23 cellular contexts compared by ENCODE assay signal in genomic region chr3:121629601-121630000, GRCh38. TPM values are rescaled to one million over a fixed set of nuclear protein-coding genes. Genes with fewer than 3 reads are reported as not detected.
DNase-seq lines count a peak whose midpoint lies in the region; TF ChIP-seq lines count a peak whose summit lies in the region.
"Had no signal": no experiment of that assay in that cellular context is flagged by ENCODE, and none has a peak within 500 bp of the region (broad histone marks: within the 10 kb centered on the region; RNA-seq: fewer than 3 reads in every experiment).

No MANE protein-coding gene starts in this region.

- intact Hi-C loops in activated T-helper 2 cell treated with anti-CD3 and anti-CD28 coated beads, Interferon-gamma antibody, Interleukin-2, Interleukin-4, amounts not matched to agents 10 μg/mL and 5 μg/mL and 100 μg/mL, durations not matched to agents 14 hours and 24 hours and 36 hours (cut with micrococcal nuclease): no loop called here

- no peaks in the 10 kb centered on the region for H3K4me1 Mint-ChIP-seq in activated CD4-positive, alpha-beta T cell treated with anti-CD3 and anti-CD28 coated beads, Interleukin-2, amount 10 ng/mL, durations not matched to agents 7 days and 5 days
- no peaks in the 10 kb centered on the region for H3K4me1 Mint-ChIP-seq in activated T-helper 2 cell treated with anti-CD3 and anti-CD28 coated beads, Interferon-gamma antibody, Interleukin-2, Interleukin-4, amounts not matched to agents 10 μg/mL and 5 μg/mL and 100 μg/mL, durations not matched to agents 14 hours and 24 hours and 36 hours (ENCODE audit: low read depth)
- no peaks in the 10 kb centered on the region for H3K4me1 Mint-ChIP-seq in neural progenitor cell

- POLR2A ChIA-PET in activated CD4-positive, alpha-beta T cell treated with anti-CD3 and anti-CD28 coated beads, Interleukin-2, amount 10 ng/mL, durations not matched to agents 7 days and 5 days (lab: Charles Lee): no interaction called here

- no peaks in the 10 kb centered on the region for H3K27me3 ChIP-seq in right atrium auricular region
- H3K27me3 ChIP-seq in neural progenitor cell: no peaks in the 10 kb centered on the region
- H3K27me3 ChIP-seq: tibial nerve had no signal

- H3K36me3 ChIP-seq in right atrium auricular region (peaks cover 20% of the 10 kb centered on the region), neural progenitor cell (no peaks in the 10 kb centered on the region)

- H3K27ac Mint-ChIP-seq in activated CD4-positive, alpha-beta T cell treated with anti-CD3 and anti-CD28 coated beads, Interleukin-2, amount 10 ng/mL, durations not matched to agents 7 days and 5 days: peak overlapping the region; percentile 5
- H3K27ac Mint-ChIP-seq in activated T-helper 2 cell treated with anti-CD3 and anti-CD28 coated beads, Interferon-gamma antibody, Interleukin-2, Interleukin-4, amounts not matched to agents 10 μg/mL and 5 μg/mL and 100 μg/mL, durations not matched to agents 14 hours and 24 hours and 36 hours: peak overlapping the region; percentile 42
- H3K27ac Mint-ChIP-seq in neural progenitor cell: no peak overlapping the region
- H3K27ac Mint-ChIP-seq: T-helper 1 cell treated with Interleukin-12 subunit alpha and Interleukin-12 subunit beta and Interleukin-4 antibody, amounts not matched to agents 30 μg/mL and 1 μg/mL, for 36 hours had no signal

- CTCF ChIA-PET in activated CD4-positive, alpha-beta T cell treated with anti-CD3 and anti-CD28 coated beads, Interleukin-2, amount 10 ng/mL, durations not matched to agents 7 days and 5 days (lab: Charles Lee): interaction anchor here (0.6 kb wide), 1 partner anchor 101 kb away, joined by 3 read pairs; no protein-coding TSS in a partner anchor

- no peak overlapping the region for H3K4me2 ChIP-seq in neural progenitor cell

- no peak overlapping the region for H3K9ac ChIP-seq in neural progenitor cell

- H3K9me3 ChIP-seq in right atrium auricular region: no peaks in the 10 kb centered on the region
- H3K9me3 ChIP-seq in neural progenitor cell (ENCODE audit: low read depth): no peaks in the 10 kb centered on the region
- H3K9me3 ChIP-seq: tibial nerve had no signal

- H3K4me1 ChIP-seq in right atrium auricular region (peaks cover 0 to 13% of the 10 kb centered on the region in 2 donors), neural progenitor cell (peaks cover 7% of the 10 kb centered on the region)
- H3K4me1 ChIP-seq: tibial nerve had no signal

- no peak overlapping the region for H3K4me3 Mint-ChIP-seq in activated CD4-positive, alpha-beta T cell treated with anti-CD3 and anti-CD28 coated beads, Interleukin-2, amount 10 ng/mL, durations not matched to agents 7 days and 5 days
- no peak overlapping the region for H3K4me3 Mint-ChIP-seq in activated T-helper 2 cell treated with anti-CD3 and anti-CD28 coated beads, Interferon-gamma antibody, Interleukin-2, Interleukin-4, amounts not matched to agents 10 μg/mL and 5 μg/mL and 100 μg/mL, durations not matched to agents 14 hours and 24 hours and 36 hours (ENCODE audit: low read depth)
- H3K4me3 Mint-ChIP-seq in neural progenitor cell: no peak overlapping the region
- H3K4me3 Mint-ChIP-seq: CD4-positive, alpha-beta memory T cell; T-helper 1 cell treated with Interleukin-12 subunit alpha and Interleukin-12 subunit beta and Interleukin-4 antibody, amounts not matched to agents 30 μg/mL and 1 μg/mL, for 36 hours had no signal

- H3K27ac ChIP-seq in right atrium auricular region (peak overlapping the region; percentile 36 to 84), neural progenitor cell (no peak overlapping the region)
- H3K27ac ChIP-seq: SK-N-MC, skin epidermis, tibial nerve had no signal

- H4K20me1 ChIP-seq in neural progenitor cell (ENCODE audit: low read depth): no peaks in the 10 kb centered on the region

- H3K36me3 Mint-ChIP-seq in activated CD4-positive, alpha-beta T cell treated with anti-CD3 and anti-CD28 coated beads, Interleukin-2, amount 10 ng/mL, durations not matched to agents 7 days and 5 days (ENCODE audit: low read depth): peaks cover 57% of the 10 kb centered on the region
- H3K36me3 Mint-ChIP-seq in activated T-helper 2 cell treated with anti-CD3 and anti-CD28 coated beads, Interferon-gamma antibody, Interleukin-2, Interleukin-4, amounts not matched to agents 10 μg/mL and 5 μg/mL and 100 μg/mL, durations not matched to agents 14 hours and 24 hours and 36 hours (ENCODE audit: low read depth): peaks cover 64% of the 10 kb centered on the region
- H3K36me3 Mint-ChIP-seq in neural progenitor cell: no peaks in the 10 kb centered on the region

- no peaks in the 10 kb centered on the region for H3K27me3 Mint-ChIP-seq in activated CD4-positive, alpha-beta T cell treated with anti-CD3 and anti-CD28 coated beads, Interleukin-2, amount 10 ng/mL, durations not matched to agents 7 days and 5 days
- H3K27me3 Mint-ChIP-seq in activated T-helper 2 cell treated with anti-CD3 and anti-CD28 coated beads, Interferon-gamma antibody, Interleukin-2, Interleukin-4, amounts not matched to agents 10 μg/mL and 5 μg/mL and 100 μg/mL, durations not matched to agents 14 hours and 24 hours and 36 hours (ENCODE audit: low read depth): no peaks in the 10 kb centered on the region
- peaks cover 4% of the 10 kb centered on the region for H3K27me3 Mint-ChIP-seq in neural progenitor cell (ENCODE audit: insufficient read depth, low read depth)
- H3K27me3 Mint-ChIP-seq: CD4-positive, alpha-beta memory T cell had no signal

- H2AFZ ChIP-seq in neural progenitor cell (replicated peaks): peak overlapping the region; percentile 6

- TF ChIP-seq CTCF in right atrium auricular region (IDR thresholded peaks at IDR 0.05) (no peak), neural progenitor cell (IDR thresholded peaks at IDR 0.05) (no peak), foreskin fibroblast (IDR thresholded peaks at IDR 0.05; ENCODE audit: low read depth, low read length) (no peak)

- H3K9me3 Mint-ChIP-seq in activated CD4-positive, alpha-beta T cell treated with anti-CD3 and anti-CD28 coated beads, Interleukin-2, amount 10 ng/mL, durations not matched to agents 7 days and 5 days: no peaks in the 10 kb centered on the region
- H3K9me3 Mint-ChIP-seq in activated T-helper 2 cell treated with anti-CD3 and anti-CD28 coated beads, Interferon-gamma antibody, Interleukin-2, Interleukin-4, amounts not matched to agents 10 μg/mL and 5 μg/mL and 100 μg/mL, durations not matched to agents 14 hours and 24 hours and 36 hours: no peaks in the 10 kb centered on the region
- H3K9me3 Mint-ChIP-seq in neural progenitor cell: no peaks in the 10 kb centered on the region
- H3K9me3 Mint-ChIP-seq: CD4-positive, alpha-beta memory T cell; T-helper 1 cell treated with Interleukin-12 subunit alpha and Interleukin-12 subunit beta and Interleukin-4 antibody, amounts not matched to agents 30 μg/mL and 1 μg/mL, for 36 hours had no signal

- DNase-seq in activated CD4-positive, alpha-beta T cell treated with anti-CD3 and anti-CD28 coated beads, Interleukin-2, amount 10 ng/mL, durations not matched to agents 7 days and 5 days: no peak
- DNase-seq in activated CD4-positive, alpha-beta T cell treated with anti-CD3 and anti-CD28 coated beads for 1 hour: no peak
- DNase-seq in activated T-helper 2 cell treated with anti-CD3 and anti-CD28 coated beads, Interferon-gamma antibody, Interleukin-2, Interleukin-4, amounts not matched to agents 10 μg/mL and 5 μg/mL and 100 μg/mL, durations not matched to agents 14 hours and 24 hours and 36 hours (ENCODE audit: low spot score): no peak
- DNase-seq in right atrium auricular region (ENCODE audit: low spot score) (no peak), neural progenitor cell (ENCODE audit: low spot score) (no peak), foreskin fibroblast (no peak), GM19240 (ENCODE audit: insufficient read length, low spot score) (no peak), hippocampal formation (lab: John Stamatoyannopoulos, UW) (no peak)
- DNase-seq: activated CD4-positive, alpha-beta T cell treated with anti-CD3 and anti-CD28 coated beads for 48 hours; AML-193; CD4-positive, alpha-beta memory T cell; DMS 273 treated with DMSO at 0.1 percent for 48 hours; kidney glomerular epithelial cell; NCI-H2081; NCI-H446; NCI-H82 had no signal

- H3K79me2 ChIP-seq in neural progenitor cell (ENCODE audit: low read depth): no peaks in the 10 kb centered on the region

- H3F3A ChIP-seq in neural progenitor cell (ENCODE audit: low read depth): no peaks in the 10 kb centered on the region

- H3K4me3 ChIP-seq in right atrium auricular region (no peak overlapping the region), neural progenitor cell (no peak overlapping the region), foreskin fibroblast (ENCODE audit: low read depth in 1 of 2, low read length in 2 of 2) (no peak overlapping the region)
- H3K4me3 ChIP-seq: SK-N-MC, skin epidermis, tibial nerve had no signal

RNA-seq across cellular contexts. Expression of gene HCLS1, which starts 31.1 kb away (rescaled TPM):
- 100 to 1,000 TPM; 339 to 350 TPM for total RNA-seq in activated CD4-positive, alpha-beta T cell treated with anti-CD3 and anti-CD28 coated beads, Interleukin-2, amount 10 ng/mL, durations not matched to agents 7 days and 5 days
- 234 and 243 TPM in 2 replicates for total RNA-seq in activated T-helper 2 cell treated with anti-CD3 and anti-CD28 coated beads, Interferon-gamma antibody, Interleukin-2, Interleukin-4, amounts not matched to agents 10 μg/mL and 5 μg/mL and 100 μg/mL, durations not matched to agents 14 hours and 24 hours and 36 hours
- total RNA-seq in right atrium auricular region (10 to 100 TPM in 1 of 2 donors, 1 to 10 TPM in 1; 9.6 to 26.1 TPM), neural progenitor cell (ENCODE audit: low replicate concordance) (not detected in 2 replicates)

RNA-seq across cellular contexts. Expression of gene FBXO40, which starts 36.4 kb away (rescaled TPM):
- not detected for total RNA-seq in activated CD4-positive, alpha-beta T cell treated with anti-CD3 and anti-CD28 coated beads, Interleukin-2, amount 10 ng/mL, durations not matched to agents 7 days and 5 days
- not detected in 2 replicates for total RNA-seq in activated T-helper 2 cell treated with anti-CD3 and anti-CD28 coated beads, Interferon-gamma antibody, Interleukin-2, Interleukin-4, amounts not matched to agents 10 μg/mL and 5 μg/mL and 100 μg/mL, durations not matched to agents 14 hours and 24 hours and 36 hours
- total RNA-seq in right atrium auricular region (100 to 1,000 TPM in 1 of 2 donors, 10 to 100 TPM in 1; 81.6 to 187 TPM), neural progenitor cell (ENCODE audit: low replicate concordance) (not detected in 2 replicates)
- total RNA-seq: CD4-positive, alpha-beta memory T cell; dermis microvascular lymphatic vessel endothelial cell; H1; osteoblast; tibial nerve had no signal

Comparison
In these comparisons a context has a peak if more than half of its experiments do, and no peak if none do; other contexts are left out.
1. RNA of gene HCLS1, which starts 31.1 kb away (total RNA-seq): 339 to 350 TPM in activated CD4-positive, alpha-beta T cell treated with anti-CD3 and anti-CD28 coated beads, Interleukin-2, amount 10 ng/mL, durations not matched to agents 7 days and 5 days, 234 to 243 TPM in activated T-helper 2 cell treated with anti-CD3 and anti-CD28 coated beads, Interferon-gamma antibody, Interleukin-2, Interleukin-4, amounts not matched to agents 10 μg/mL and 5 μg/mL and 100 μg/mL, durations not matched to agents 14 hours and 24 hours and 36 hours and 9.6 to 26.1 TPM in right atrium auricular region; not detected in neural progenitor cell; every median in the first group is over 10 times any median in the second.
2. RNA of gene FBXO40, which starts 36.4 kb away (total RNA-seq): 81.6 to 187 TPM in right atrium auricular region; not detected in activated CD4-positive, alpha-beta T cell treated with anti-CD3 and anti-CD28 coated beads, Interleukin-2, amount 10 ng/mL, durations not matched to agents 7 days and 5 days, not detected in activated T-helper 2 cell treated with anti-CD3 and anti-CD28 coated beads, Interferon-gamma antibody, Interleukin-2, Interleukin-4, amounts not matched to agents 10 μg/mL and 5 μg/mL and 100 μg/mL, durations not matched to agents 14 hours and 24 hours and 36 hours and not detected in neural progenitor cell; every median in the first group is over 10 times any median in the second.